ENCODE assay signal across 9 cellular contexts in genomic region chr2:203656522-203657287, GRCh38. TPM values are rescaled to one million over a fixed set of nuclear protein-coding genes. Genes with fewer than 3 reads are reported as not detected.
A peak's percentile ranks its signal among the peaks of the same experiment; 100 is the strongest.
DNase-seq lines count a peak whose midpoint lies in the region; TF ChIP-seq lines count a peak whose summit lies in the region.
"Had no signal": no experiment of that assay in that cellular context is flagged by ENCODE, and none has a peak within 500 bp of the region (broad histone marks: within the 10 kb centered on the region; RNA-seq: fewer than 3 reads in every experiment).

No MANE protein-coding gene starts in this region.

- H3K9me2 ChIP-seq in MM.1S (replicated peaks; ENCODE audit: insufficient read depth, low read length): no peaks in the 10 kb centered on the region

- no peak overlapping the region for H3K27ac ChIP-seq in MM.1S (ENCODE audit: low read length)

- H4K20me1 ChIP-seq in MM.1S (ENCODE audit: insufficient read depth, low read length): no peaks in the 10 kb centered on the region

- H3K36me3 ChIP-seq in MM.1S (replicated peaks; ENCODE audit: insufficient read depth, low read length): no peaks in the 10 kb centered on the region

- no peaks in the 10 kb centered on the region for H3K79me2 ChIP-seq in MM.1S (ENCODE audit: low read length)

- no peak overlapping the region for H3K4me3 ChIP-seq in AG10803 (ENCODE audit: low read length)
- H3K4me3 ChIP-seq in MM.1S (ENCODE audit: low read length): no peak overlapping the region

- no peak overlapping the region for H2AFZ ChIP-seq in MM.1S (ENCODE audit: low read length)

- TF ChIP-seq CTCF in AG10803 (conservative IDR thresholded peaks at IDR 0.05; ENCODE audit: low read length) (no peak), MM.1S (IDR thresholded peaks at IDR 0.05; ENCODE audit: low read length) (no peak)

- no peak overlapping the region for H3K9ac ChIP-seq in MM.1S (ENCODE audit: low read length)

- H3K27me3 ChIP-seq in MM.1S (replicated peaks; ENCODE audit: insufficient read depth, low read length): no peaks in the 10 kb centered on the region

- no peaks in the 10 kb centered on the region for H3K9me3 ChIP-seq in MM.1S (replicated peaks; ENCODE audit: insufficient read depth, low read length)

- H3K4me1 ChIP-seq in MM.1S (ENCODE audit: low read length): peaks cover 32% of the 10 kb centered on the region

- H3K4me2 ChIP-seq in MM.1S (ENCODE audit: low read depth, low read length): no peak overlapping the region

- DNase-seq in AG10803 (ENCODE audit: low read depth) (peak; percentile 73), HuH-7 (ENCODE audit: low spot score) (peak; percentile 49), dermis blood vessel endothelial cell (peak; percentile 28), mucosa of gallbladder (ENCODE audit: low spot score) (peak; percentile 92), GOT3 (lab: John Stamatoyannopoulos, UW) (no peak), MM.1S (no peak), mesenteric fat pad (ENCODE audit: low spot score) (no peak)
- no peak for DNase-seq in activated CD8-positive, alpha-beta memory T cell treated with anti-CD3 and anti-CD28 coated beads, Interleukin-2, amount 50 U/mL, for 4 hours
- DNase-seq: DND-41 had no signal

- 0 out of 2 replicates have a peak, but pooled peaks cover 6% of the 10 kb centered on the region for H3F3A ChIP-seq in MM.1S (ENCODE audit: insufficient read depth, low read length)

RNA-seq across cellular contexts. Expression of gene CD28, which starts 49.7 kb away (rescaled TPM):
- total RNA-seq in dermis blood vessel endothelial cell: under 0.01 and 0.05 TPM in 2 replicates
- 1.6 TPM for total RNA-seq in mucosa of gallbladder
- total RNA-seq in mesenteric fat pad: 15.7 TPM

Comparison
In these comparisons a context has a peak if more than half of its experiments do, and no peak if none do; other contexts are left out.
1. DNase-seq: peak in AG10803 (single experiment), HuH-7 (single experiment), dermis blood vessel endothelial cell (single experiment) and mucosa of gallbladder (single experiment); none in GOT3 (single experiment), MM.1S (single experiment), mesenteric fat pad (single experiment) and activated CD8-positive, alpha-beta memory T cell treated with anti-CD3 and anti-CD28 coated beads, Interleukin-2, amount 50 U/mL, for 4 hours (single experiment).